ENCODE assay signal across 17 cellular contexts in genomic region chr2:15181092-15181745, GRCh38.
"Had no signal": no experiment of that assay in that cellular context is flagged by ENCODE, and none has a peak within 500 bp of the region (broad histone marks: within the 10 kb centered on the region; RNA-seq: fewer than 3 reads in every experiment).

No MANE protein-coding gene starts in this region.

- H3K36me3 ChIP-seq: transverse colon had no signal

- H3K27me3 ChIP-seq: heart left ventricle, spleen, testis, transverse colon had no signal

- H3K4me1 ChIP-seq: heart left ventricle, spleen, testis, transverse colon had no signal

- H3K9me3 ChIP-seq: heart left ventricle, spleen, testis, transverse colon had no signal

- ATAC-seq: heart left ventricle; sciatic nerve; stimulated activated memory B cell treated with anti-CD40 and anti-IgM and Interleukin-4, amounts not matched to agents 10 μg/mL and 1 μg/mL and 100 μg/mL, for 72 hours; stimulated activated naive CD8-positive, alpha-beta T cell treated with anti-CD3 and anti-CD28 coated beads, Interleukin-15, amount 100 ng/mL, for 72 hours had no signal

- H3K4me3 ChIP-seq: coronary artery, heart left ventricle, spleen, testis, transverse colon had no signal

- DNase-seq: effector CD4-positive, alpha-beta T cell; endodermal cell; heart left ventricle; hippocampal formation; kidney glomerular epithelial cell; nephron progenitor cell; posterior cingulate gyrus; spleen; stimulated activated CD4-positive, alpha-beta T cell treated with anti-CD3 and anti-CD28 coated beads, Interleukin-15, amount 100 ng/mL, for 24 hours; stimulated activated CD4-positive, alpha-beta T cell treated with anti-CD3 and anti-CD28 coated beads, Interleukin-1b, Interleukin-23, amount 100 ng/mL, for 48 hours; stimulated activated CD4-positive, alpha-beta T cell treated with anti-CD3 and anti-CD28 coated beads, Interleukin-4, amount 100 ng/mL, for 24 hours; stimulated activated naive CD8-positive, alpha-beta T cell treated with anti-CD3 and anti-CD28 coated beads, Interleukin-15, amount 100 ng/mL, for 72 hours; testis; transverse colon had no signal

- H3K27ac ChIP-seq: coronary artery, heart left ventricle, spleen, testis, transverse colon had no signal
